ENCODE assay signal across 8 cellular contexts in genomic region chr6:163415620-163416379, GRCh38. TPM values are rescaled to one million over a fixed set of nuclear protein-coding genes. Genes with fewer than 3 reads are reported as not detected.
DNase-seq lines count a peak whose midpoint lies in the region; TF ChIP-seq lines count a peak whose summit lies in the region.

No MANE protein-coding gene starts in this region.

- H3K4me3 Mint-ChIP-seq in activated T-helper 1 cell treated with anti-CD3 and anti-CD28 coated beads, Interleukin-12 subunit alpha, Interleukin-12 subunit beta, Interleukin-2, Interleukin-4 antibody, amounts not matched to agents 30 ng/mL and 10 ng/mL and 1 ng/mL, durations not matched to agents 14 hours and 24 hours and 36 hours = peak overlapping the region; percentile 95

- no peaks in the 10 kb centered on the region for H3K27me3 Mint-ChIP-seq in activated T-helper 1 cell treated with anti-CD3 and anti-CD28 coated beads, Interleukin-12 subunit alpha, Interleukin-12 subunit beta, Interleukin-2, Interleukin-4 antibody, amounts not matched to agents 30 ng/mL and 10 ng/mL and 1 ng/mL, durations not matched to agents 14 hours and 24 hours and 36 hours (ENCODE audit: insufficient read depth)

- no peak for TF ChIP-seq CTCF in fibroblast of pulmonary artery (IDR thresholded peaks at IDR 0.05; ENCODE audit: low read length, missing control alignments)
- TF ChIP-seq CTCF in neutrophil (IDR thresholded peaks at IDR 0.05) = no peak

- H3K9me3 ChIP-seq in neutrophil = no peaks in the 10 kb centered on the region

- no peaks in the 10 kb centered on the region for H3K9me3 Mint-ChIP-seq in activated T-helper 1 cell treated with anti-CD3 and anti-CD28 coated beads, Interleukin-12 subunit alpha, Interleukin-12 subunit beta, Interleukin-2, Interleukin-4 antibody, amounts not matched to agents 30 ng/mL and 10 ng/mL and 1 ng/mL, durations not matched to agents 14 hours and 24 hours and 36 hours

- no peaks in the 10 kb centered on the region for H3K36me3 Mint-ChIP-seq in activated T-helper 1 cell treated with anti-CD3 and anti-CD28 coated beads, Interleukin-12 subunit alpha, Interleukin-12 subunit beta, Interleukin-2, Interleukin-4 antibody, amounts not matched to agents 30 ng/mL and 10 ng/mL and 1 ng/mL, durations not matched to agents 14 hours and 24 hours and 36 hours (ENCODE audit: low read depth)

- DNase-seq in AG08396 (ENCODE audit: low spot score) (peak; percentile 74), GM19238 (ENCODE audit: insufficient read length, low spot score) (peak; percentile 43), NCI-H748 treated with DMSO at 0.1 percent for 48 hours (lab: John Stamatoyannopoulos, UW) (peak; percentile 27), fibroblast of pulmonary artery (ENCODE audit: low read depth) (peak; percentile 62), cortex of kidney (lab: John Stamatoyannopoulos, UW) (no peak), NCI-H2029 treated with DMSO at 0.1 percent for 48 hours (lab: John Stamatoyannopoulos, UW) (no peak)
- peak; percentile 17 for DNase-seq in activated T-helper 1 cell treated with anti-CD3 and anti-CD28 coated beads, Interleukin-12 subunit alpha, Interleukin-12 subunit beta, Interleukin-2, Interleukin-4 antibody, amounts not matched to agents 30 ng/mL and 10 ng/mL and 1 ng/mL, durations not matched to agents 14 hours and 24 hours and 36 hours (ENCODE audit: low spot score)

- no peaks in the 10 kb centered on the region for H3K27me3 ChIP-seq in neutrophil

- no peaks in the 10 kb centered on the region for H3K36me3 ChIP-seq in neutrophil

- peak overlapping the region; percentile 100 for H3K27ac ChIP-seq in neutrophil

- H3K4me1 ChIP-seq in neutrophil (ENCODE audit: control insufficient read depth in 1 of 2, insufficient read depth in 1 of 2, low read depth in 1 of 2, low read length in 1 of 2) = peaks cover 36 to 47% of the 10 kb centered on the region in 2 experiments

- H3K27ac Mint-ChIP-seq in activated T-helper 1 cell treated with anti-CD3 and anti-CD28 coated beads, Interleukin-12 subunit alpha, Interleukin-12 subunit beta, Interleukin-2, Interleukin-4 antibody, amounts not matched to agents 30 ng/mL and 10 ng/mL and 1 ng/mL, durations not matched to agents 14 hours and 24 hours and 36 hours = peak overlapping the region; percentile 92

- H3K4me3 ChIP-seq in fibroblast of pulmonary artery (replicated peaks; ENCODE audit: low read depth, low read length) (peak overlapping the region; percentile 96), neutrophil (ENCODE audit: low read depth in 1 of 2, low read length in 1 of 2) (peak overlapping the region; percentile 72 to 80)

- H3K4me1 Mint-ChIP-seq in activated T-helper 1 cell treated with anti-CD3 and anti-CD28 coated beads, Interleukin-12 subunit alpha, Interleukin-12 subunit beta, Interleukin-2, Interleukin-4 antibody, amounts not matched to agents 30 ng/mL and 10 ng/mL and 1 ng/mL, durations not matched to agents 14 hours and 24 hours and 36 hours (ENCODE audit: low read depth) = peaks cover 61% of the 10 kb centered on the region

- intact Hi-C loops in activated T-helper 1 cell treated with anti-CD3 and anti-CD28 coated beads, Interleukin-12 subunit alpha, Interleukin-12 subunit beta, Interleukin-2, Interleukin-4 antibody, amounts not matched to agents 30 ng/mL and 10 ng/mL and 1 ng/mL, durations not matched to agents 14 hours and 24 hours and 36 hours (cut with micrococcal nuclease) = loop anchor here (1.0 to 5.0 kb wide), 6 partner anchors 15 to 687 kb away; no protein-coding TSS in a partner anchor

RNA-seq across cellular contexts. Expression of gene QKI, which starts 1.3 kb away (rescaled TPM):
- 71.1 and 72.5 TPM in 2 replicates for total RNA-seq in activated T-helper 1 cell treated with anti-CD3 and anti-CD28 coated beads, Interleukin-12 subunit alpha, Interleukin-12 subunit beta, Interleukin-2, Interleukin-4 antibody, amounts not matched to agents 30 ng/mL and 10 ng/mL and 1 ng/mL, durations not matched to agents 14 hours and 24 hours and 36 hours

Comparison
In these comparisons a context has a peak if more than half of its experiments do, and no peak if none do; other contexts are left out.
1. DNase-seq: peak in AG08396 (single experiment), GM19238 (single experiment), NCI-H748 treated with DMSO at 0.1 percent for 48 hours (single experiment), activated T-helper 1 cell treated with anti-CD3 and anti-CD28 coated beads, Interleukin-12 subunit alpha, Interleukin-12 subunit beta, Interleukin-2, Interleukin-4 antibody, amounts not matched to agents 30 ng/mL and 10 ng/mL and 1 ng/mL, durations not matched to agents 14 hours and 24 hours and 36 hours (single experiment) and fibroblast of pulmonary artery (single experiment); none in cortex of kidney (single experiment) and NCI-H2029 treated with DMSO at 0.1 percent for 48 hours (single experiment).